ENCODE assay signal across 10 cellular contexts in the genomic region with DNA sequence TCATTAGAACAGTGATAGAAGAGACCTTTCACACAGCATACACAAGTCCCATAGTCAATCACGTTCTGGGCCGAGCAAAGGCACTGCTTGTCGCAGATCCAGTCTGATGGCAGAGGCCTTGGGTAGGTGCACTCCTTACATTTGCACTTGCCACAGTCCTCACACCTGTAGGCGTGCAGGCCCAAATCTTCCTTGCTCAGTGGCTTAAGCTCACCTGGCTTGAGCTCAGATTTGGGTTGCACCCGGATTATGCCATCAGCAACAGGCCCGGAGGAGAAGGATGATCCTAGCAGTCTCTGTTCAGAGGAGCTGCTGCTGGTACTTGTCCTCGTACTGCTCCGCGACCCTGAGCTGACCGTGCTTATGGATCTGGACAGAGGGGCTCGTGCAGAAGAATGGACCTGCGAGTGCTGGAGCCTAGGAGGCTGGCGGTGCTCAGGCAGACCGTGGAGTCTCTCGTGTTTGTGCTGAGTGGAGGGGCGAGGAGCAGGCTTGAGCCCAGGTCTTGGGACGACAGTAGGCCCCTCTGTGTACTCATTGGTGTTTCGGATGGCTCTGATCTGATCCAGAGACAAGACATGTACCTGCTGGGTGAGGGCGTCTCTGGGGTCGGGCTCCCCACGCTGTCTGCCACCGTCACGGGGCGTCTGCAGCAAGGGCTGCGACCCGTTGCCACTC. TPM values are rescaled to one million over a fixed set of nuclear protein-coding genes. Genes with fewer than 3 reads are reported as not detected.
DNase-seq lines count a peak whose midpoint lies in the region; ATAC-seq and TF ChIP-seq lines count a peak whose summit lies in the region.
"Had no signal": no experiment of that assay in that cellular context is flagged by ENCODE, and none has a peak within 500 bp of the region (broad histone marks: within the 10 kb centered on the region; RNA-seq: fewer than 3 reads in every experiment).

No MANE protein-coding gene starts in this region.

- peaks cover 17% of the 10 kb centered on the region for H3K27me3 Mint-ChIP-seq in activated CD4-positive, alpha-beta T cell treated with anti-CD3 and anti-CD28 coated beads, Interleukin-2, amount 10 ng/mL, durations not matched to agents 7 days and 5 days

- ATAC-seq in HG02759 (IDR thresholded peaks at IDR 0.05; ENCODE audit: unreplicated experiment): no peak

- H3K4me3 ChIP-seq in brain microvascular endothelial cell (ENCODE audit: low read depth, low read length) (peak overlapping the region; percentile 94), iPS-11a (ENCODE audit: low read depth, low read length) (peak overlapping the region; percentile 95), retinal pigment epithelial cell (ENCODE audit: low read length) (peak overlapping the region; percentile 100)

- H3K27ac ChIP-seq in brain microvascular endothelial cell: no peak overlapping the region

- POLR2A ChIA-PET in activated CD4-positive, alpha-beta T cell treated with anti-CD3 and anti-CD28 coated beads, Interleukin-2, amount 10 ng/mL, durations not matched to agents 7 days and 5 days (lab: Charles Lee): no interaction called here

- no peaks in the 10 kb centered on the region for H3K9me3 Mint-ChIP-seq in activated CD4-positive, alpha-beta T cell treated with anti-CD3 and anti-CD28 coated beads, Interleukin-2, amount 10 ng/mL, durations not matched to agents 7 days and 5 days

- H3K36me3 Mint-ChIP-seq in activated CD4-positive, alpha-beta T cell treated with anti-CD3 and anti-CD28 coated beads, Interleukin-2, amount 10 ng/mL, durations not matched to agents 7 days and 5 days (ENCODE audit: low read depth): no peaks in the 10 kb centered on the region

- H3K36me3 ChIP-seq in brain microvascular endothelial cell (replicated peaks): peaks cover 13% of the 10 kb centered on the region

- no peak for TF ChIP-seq CTCF in brain microvascular endothelial cell (IDR thresholded peaks at IDR 0.05; ENCODE audit: low read depth, low read length, missing control alignments)
- no peak for TF ChIP-seq CTCF in retinal pigment epithelial cell (conservative IDR thresholded peaks at IDR 0.05; ENCODE audit: low read depth, low read length)

- H3K27ac Mint-ChIP-seq in activated CD4-positive, alpha-beta T cell treated with anti-CD3 and anti-CD28 coated beads, Interleukin-2, amount 10 ng/mL, durations not matched to agents 7 days and 5 days: no peak overlapping the region

- CTCF ChIA-PET in activated CD4-positive, alpha-beta T cell treated with anti-CD3 and anti-CD28 coated beads, Interleukin-2, amount 10 ng/mL, durations not matched to agents 7 days and 5 days (lab: Charles Lee): no interaction called here

- no peak overlapping the region for H3K4me3 Mint-ChIP-seq in activated CD4-positive, alpha-beta T cell treated with anti-CD3 and anti-CD28 coated beads, Interleukin-2, amount 10 ng/mL, durations not matched to agents 7 days and 5 days

- in situ Hi-C loops in brain microvascular endothelial cell (cut with HindIII; ENCODE audit: low pct_ligation_motif_present, low sequenced_read_pairs) (no loop called here), ACHN (cut with HindIII; ENCODE audit: low pct_ligation_motif_present, low pct_unique_long_range_greater_than_20kb, low sequenced_read_pairs) (no loop called here)

- H3K4me1 Mint-ChIP-seq in activated CD4-positive, alpha-beta T cell treated with anti-CD3 and anti-CD28 coated beads, Interleukin-2, amount 10 ng/mL, durations not matched to agents 7 days and 5 days: peaks cover 7% of the 10 kb centered on the region

- DNase-seq in EL (peak; percentile 26), brain microvascular endothelial cell (no peak), retinal pigment epithelial cell (ENCODE audit: low read depth) (no peak), HUDEP-2 (lab: John Stamatoyannopoulos, UW; ENCODE audit: unreplicated experiment in 76 of 76) (no peak), ACHN (no peak)
- no peak for DNase-seq in activated CD4-positive, alpha-beta T cell treated with anti-CD3 and anti-CD28 coated beads, Interleukin-2, amount 10 ng/mL, durations not matched to agents 7 days and 5 days
- DNase-seq: activated effector memory CD4-positive, alpha-beta T cell treated with anti-CD3 and anti-CD28 coated beads, Interleukin-2, amount 50 U/mL, for 16 hours; stimulated activated CD8-positive, alpha-beta memory T cell treated with anti-CD3 and anti-CD28 coated beads, Interleukin-4, amount 100 ng/mL, for 48 hours had no signal

- H3K27me3 ChIP-seq in brain microvascular endothelial cell (replicated peaks): no peaks in the 10 kb centered on the region

RNA-seq across cellular contexts. Expression of a gene that starts 3.8 kb away (rescaled TPM):
- total RNA-seq in activated CD4-positive, alpha-beta T cell treated with anti-CD3 and anti-CD28 coated beads, Interleukin-2, amount 10 ng/mL, durations not matched to agents 7 days and 5 days: not detected
